Comparison of ENCODE assay signal across 19 cellular contexts in genomic region chr11:126475627-126475991, GRCh38.
DNase-seq lines count a peak whose midpoint lies in the region; ATAC-seq and TF ChIP-seq lines count a peak whose summit lies in the region.
"Had no signal": no experiment of that assay in that cellular context is flagged by ENCODE, and none has a peak within 500 bp of the region (broad histone marks: within the 10 kb centered on the region; RNA-seq: fewer than 3 reads in every experiment).

No MANE protein-coding gene starts in this region.

- dilution Hi-C loops in mammary epithelial cell (cut with HindIII; ENCODE audit: low sequenced_read_pairs), result no loop called here

- H3K9me3 Mint-ChIP-seq in brain, result no peaks in the 10 kb centered on the region
- H3K9me3 Mint-ChIP-seq in naive thymus-derived CD4-positive, alpha-beta T cell, result no peaks in the 10 kb centered on the region
- H3K9me3 Mint-ChIP-seq: CD8-positive, alpha-beta memory T cell; HFFc6; IgD-negative memory B cell had no signal

- intact Hi-C loops in A673 (cut with micrococcal nuclease; ENCODE audit: unreplicated experiment), result no loop called here
- intact Hi-C loops in naive thymus-derived CD4-positive, alpha-beta T cell (cut with micrococcal nuclease), result no loop called here
- intact Hi-C loops in mammary epithelial cell (cut with micrococcal nuclease), result no loop called here

- H3K4me2 ChIP-seq in neuronal stem cell (ENCODE audit: insufficient read depth, low read length, poor library complexity, severe bottlenecking) (no peak overlapping the region), mammary epithelial cell (ENCODE audit: insufficient read depth, low read depth, low read length) (no peak overlapping the region)
- H3K4me2 ChIP-seq: A549 had no signal

- H3K27ac ChIP-seq in A673 (ENCODE audit: low read depth, low read length, poor library complexity, severe bottlenecking) (peak overlapping the region; percentile 47), neuronal stem cell (replicated peaks; ENCODE audit: low read length) (no peak overlapping the region), mammary epithelial cell (ENCODE audit: insufficient read depth, low read depth, low read length) (no peak overlapping the region)
- no peak overlapping the region for H3K27ac ChIP-seq in naive thymus-derived CD4-positive, alpha-beta T cell (ENCODE audit: low read depth, low read length)
- H3K27ac ChIP-seq: A549 had no signal

- no peaks in the 10 kb centered on the region for H3K79me1 ChIP-seq in neuronal stem cell (ENCODE audit: low read depth, low read length)

- BruUV-seq in A673 (replicated peaks; lab: Mats Ljungman, UMichigan) (no TSS peak), mammary epithelial cell (replicated peaks; lab: Mats Ljungman, UMichigan) (no TSS peak)

- H4K91ac ChIP-seq in neuronal stem cell (ENCODE audit: low read depth, low read length, poor library complexity), result no peak overlapping the region

- H3K36me3 ChIP-seq in A673 (ENCODE audit: insufficient read depth, low read length, poor library complexity, severe bottlenecking), result no peaks in the 10 kb centered on the region
- no peaks in the 10 kb centered on the region for H3K36me3 ChIP-seq in neuronal stem cell (replicated peaks in 1 of 2; ENCODE audit: control insufficient read depth in 2 of 2, insufficient read depth in 2 of 2, low read length in 2 of 2)
- H3K36me3 ChIP-seq in naive thymus-derived CD4-positive, alpha-beta T cell (ENCODE audit: control insufficient read depth in 2 of 3, insufficient read depth in 3 of 3, low read length in 3 of 3), result no peaks in the 10 kb centered on the region
- H3K36me3 ChIP-seq in mammary epithelial cell (ENCODE audit: insufficient read depth, low read length), result no peaks in the 10 kb centered on the region
- H3K36me3 ChIP-seq: MG63 had no signal

- H3K79me2 ChIP-seq in mammary epithelial cell (ENCODE audit: insufficient read depth, low read length), result no peaks in the 10 kb centered on the region

- peaks cover 3% of the 10 kb centered on the region for H3K27me3 Mint-ChIP-seq in brain
- H3K27me3 Mint-ChIP-seq in naive thymus-derived CD4-positive, alpha-beta T cell, result no peaks in the 10 kb centered on the region

- H3K4me3 ChIP-seq in A673 (ENCODE audit: low read depth, low read length, poor library complexity, severe bottlenecking) (no peak overlapping the region), neuronal stem cell (ENCODE audit: low read length in 2 of 2) (no peak overlapping the region), mammary epithelial cell (replicated peaks in 1 of 3; ENCODE audit: insufficient read depth in 1 of 3, low read depth in 2 of 3, low read length in 3 of 3) (no peak overlapping the region)
- H3K4me3 ChIP-seq in naive thymus-derived CD4-positive, alpha-beta T cell (ENCODE audit: low read length), result no peak overlapping the region
- H3K4me3 ChIP-seq: A549, MG63 had no signal

- no peak overlapping the region for H2BK12ac ChIP-seq in neuronal stem cell (ENCODE audit: low read length)

- WGBS in neuronal stem cell (ENCODE audit: extremely low coverage in 2 of 2, insufficient read length in 2 of 2, insufficient replicate concordance in 1 of 2), 2 donors, result no CpG with 5 or more reads among the region's 10 CpGs
- WGBS in mammary epithelial cell (ENCODE audit: low coverage, missing lambda C conversion rate), result 85% methylated on average over 7 of the region's 10 CpGs

- H3K14ac ChIP-seq in neuronal stem cell (ENCODE audit: low read length), result no peak overlapping the region

- DNase-seq in A673 (ENCODE audit: low spot score) (no peak), neuronal stem cell (ENCODE audit: low spot score) (no peak), mammary epithelial cell (no peak)
- DNase-seq in naive thymus-derived CD4-positive, alpha-beta T cell, result no peak
- DNase-seq: C1 segment of cervical spinal cord; CD8-positive, alpha-beta memory T cell; HFFc6; MG63; NCI-H1048; NCI-H1436 treated with DMSO at 0.1 percent for 48 hours; NCI-H2029 treated with DMSO at 0.1 percent for 48 hours; NCI-H446 treated with DMSO at 0.1 percent for 48 hours had no signal

- H3K9ac ChIP-seq in neuronal stem cell (ENCODE audit: low read depth, low read length, poor library complexity) (no peak overlapping the region), mammary epithelial cell (ENCODE audit: insufficient read depth, low read length) (no peak overlapping the region)

- no peak overlapping the region for H2BK5ac ChIP-seq in neuronal stem cell (ENCODE audit: low read length)

- no peaks in the 10 kb centered on the region for H4K20me1 ChIP-seq in mammary epithelial cell (ENCODE audit: insufficient read depth, low read length)

- peaks cover 21% of the 10 kb centered on the region for H3K4me1 ChIP-seq in A673 (ENCODE audit: insufficient read depth, low read length, poor library complexity, severe bottlenecking)
- peaks cover 9 to 15% of the 10 kb centered on the region in 2 donors for H3K4me1 ChIP-seq in neuronal stem cell (ENCODE audit: control insufficient read depth in 2 of 2, insufficient read depth in 1 of 2, low read depth in 1 of 2, low read length in 2 of 2)
- H3K4me1 ChIP-seq in naive thymus-derived CD4-positive, alpha-beta T cell (ENCODE audit: control insufficient read depth in 2 of 2, insufficient read depth in 2 of 2, low read length in 2 of 2), result peaks cover 0 to 13% of the 10 kb centered on the region in 2 donors
- peaks cover 4% of the 10 kb centered on the region for H3K4me1 ChIP-seq in mammary epithelial cell (ENCODE audit: insufficient read depth, low read length)
- H3K4me1 ChIP-seq: A549 had no signal

- peak overlapping the region in 3 of 5 experiments; percentile 86 to 90 (median 87) for H3K27ac Mint-ChIP-seq in brain
- no peak overlapping the region for H3K27ac Mint-ChIP-seq in naive thymus-derived CD4-positive, alpha-beta T cell
- H3K27ac Mint-ChIP-seq: HFFc6, IgD-negative memory B cell had no signal

- H3K27me3 ChIP-seq in A673 (replicated peaks; ENCODE audit: insufficient read depth, low read depth, low read length, poor library complexity), result no peaks in the 10 kb centered on the region
- peaks cover 0 to 3% (median 0%) of the 10 kb centered on the region in 3 experiments for H3K27me3 ChIP-seq in neuronal stem cell (ENCODE audit: control insufficient read depth in 3 of 3, insufficient read depth in 3 of 3, low read depth in 1 of 3, low read length in 3 of 3)
- H3K27me3 ChIP-seq in naive thymus-derived CD4-positive, alpha-beta T cell (ENCODE audit: control insufficient read depth in 2 of 2, insufficient read depth in 2 of 2, low read length in 2 of 2), result no peaks in the 10 kb centered on the region
- H3K27me3 ChIP-seq in mammary epithelial cell (ENCODE audit: insufficient read depth, low read length), result no peaks in the 10 kb centered on the region
- H3K27me3 ChIP-seq: MG63 had no signal

- in situ Hi-C loops in mammary epithelial cell (cut with MboI; ENCODE audit: low sequenced_read_pairs in 2 of 2), result loop anchor here (10.0 to 25.0 kb wide), 2 partner anchors 161 to 512 kb away; no protein-coding TSS in a partner anchor

- peak overlapping the region; percentile 21 for H3K23ac ChIP-seq in neuronal stem cell (ENCODE audit: low read depth, low read length, poor library complexity)

- POLR2A ChIA-PET in A673 (lab: Charles Lee; ENCODE audit: low non-redundant PET), result no interaction called here
- POLR2A ChIA-PET in naive thymus-derived CD4-positive, alpha-beta T cell (lab: Charles Lee), result interaction anchor here (0.7 kb wide), 1 partner anchor 13 kb away, joined by 3 read pairs; no protein-coding TSS in a partner anchor

- H3K4me1 Mint-ChIP-seq in brain, result peaks cover 78% of the 10 kb centered on the region
- H3K4me1 Mint-ChIP-seq in naive thymus-derived CD4-positive, alpha-beta T cell, result peaks cover 8 to 25% (median 12%) of the 10 kb centered on the region in 7 donors

- H3K9me3 ChIP-seq in A673 (ENCODE audit: low read depth, low read length, poor library complexity, severe bottlenecking), result no peaks in the 10 kb centered on the region
- H3K9me3 ChIP-seq in neuronal stem cell (replicated peaks in 1 of 2; ENCODE audit: control insufficient read depth in 2 of 2, insufficient read depth in 1 of 2, low read depth in 1 of 2, low read length in 2 of 2), result peaks cover 0 to 1% of the 10 kb centered on the region in 2 donors
- no peaks in the 10 kb centered on the region for H3K9me3 ChIP-seq in naive thymus-derived CD4-positive, alpha-beta T cell (ENCODE audit: control insufficient read depth in 2 of 3, low read length in 3 of 3)
- H3K9me3 ChIP-seq in mammary epithelial cell (replicated peaks; ENCODE audit: insufficient read depth, low read length), result no peaks in the 10 kb centered on the region
- H3K9me3 ChIP-seq: A549, MG63 had no signal

- peak overlapping the region; percentile 60 for H2AK5ac ChIP-seq in neuronal stem cell (ENCODE audit: low read depth, low read length)

- H3K18ac ChIP-seq in neuronal stem cell (ENCODE audit: low read length), result peak overlapping the region; percentile 76

- no peak overlapping the region for H4K8ac ChIP-seq in neuronal stem cell (ENCODE audit: low read depth, low read length)

- ATAC-seq in GM19324 (IDR thresholded peaks at IDR 0.05; ENCODE audit: low FRiP score, unreplicated experiment) (no peak), GM19463 (IDR thresholded peaks at IDR 0.05; ENCODE audit: unreplicated experiment) (no peak)
- no peak for ATAC-seq in naive thymus-derived CD4-positive, alpha-beta T cell
- ATAC-seq: Panc1 had no signal

- H3K4me3 Mint-ChIP-seq in brain, result no peak overlapping the region
- H3K4me3 Mint-ChIP-seq in naive thymus-derived CD4-positive, alpha-beta T cell, result no peak overlapping the region
- H3K4me3 Mint-ChIP-seq: HFFc6, IgD-negative memory B cell had no signal

- H2AFZ ChIP-seq in neuronal stem cell (ENCODE audit: low read length) (peak overlapping the region; percentile 31), mammary epithelial cell (ENCODE audit: low read depth, low read length) (no peak overlapping the region)

- H2BK15ac ChIP-seq in neuronal stem cell (ENCODE audit: low read length), result peak overlapping the region; percentile 85

- TF ChIP-seq CTCF in A673 (conservative IDR thresholded peaks at IDR 0.05; ENCODE audit: low read depth, low read length) (no peak), GM12872 (IDR thresholded peaks at IDR 0.05; ENCODE audit: insufficient read depth, low read depth, low read length) (peak; percentile 30; the same call in 2 of the 3 replicates), brain (conservative IDR thresholded peaks at IDR 0.05) (no peak), mammary epithelial cell (conservative IDR thresholded peaks at IDR 0.05 in 1 of 2, IDR thresholded peaks at IDR 0.05 in 1 of 2; ENCODE audit: extremely low read depth in 1 of 2, insufficient read depth in 1 of 2, low read depth in 1 of 2, low read length in 2 of 2) (no peak)

- H3K36me3 Mint-ChIP-seq in brain, result no peaks in the 10 kb centered on the region
- H3K36me3 Mint-ChIP-seq in naive thymus-derived CD4-positive, alpha-beta T cell, result no peaks in the 10 kb centered on the region
- H3K36me3 Mint-ChIP-seq: CD8-positive, alpha-beta memory T cell; IgD-negative memory B cell had no signal

- CTCF ChIA-PET in A673 (lab: Charles Lee), result no interaction called here
- CTCF ChIA-PET in naive thymus-derived CD4-positive, alpha-beta T cell (lab: Charles Lee), result no interaction called here
- CTCF ChIA-PET in mammary epithelial cell (lab: Charles Lee; ENCODE audit: low non-redundant PET), result no interaction called here

- no peak overlapping the region for H3K4ac ChIP-seq in neuronal stem cell (ENCODE audit: low read length)

- peak overlapping the region; percentile 35 for H2BK120ac ChIP-seq in neuronal stem cell (ENCODE audit: low read depth, low read length)

Comparison
In these comparisons a context has a peak if more than half of its experiments do, and no peak if none do; other contexts are left out.
1. H3K27ac Mint-ChIP-seq: peak in brain (3 of 5); none in naive thymus-derived CD4-positive, alpha-beta T cell (0 of 9).